ENCODE assay signal across 31 cellular contexts in genomic region chr7:100024020-100024619, GRCh38. TPM values are rescaled to one million over a fixed set of nuclear protein-coding genes. Genes with fewer than 3 reads are reported as not detected.
"Had no signal": no experiment of that assay in that cellular context is flagged by ENCODE, and none has a peak within 500 bp of the region (broad histone marks: within the 10 kb centered on the region; RNA-seq: fewer than 3 reads in every experiment).

No MANE protein-coding gene starts in this region.

- H3K4me3 Mint-ChIP-seq: activated naive CD8-positive, alpha-beta T cell treated with anti-CD3 and anti-CD28 coated beads for 36 hours; activated T-cell treated with anti-CD3 and anti-CD28 coated beads, Interleukin-2, amount 50 U/mL, for 4 hours; endodermal cell; memory B cell; neural crest cell; stimulated activated naive B cell treated with anti-CD40 and anti-IgM and Interleukin-4, amounts not matched to agents 10 μg/mL and 1 μg/mL and 100 μg/mL, for 72 hours; type B pancreatic cell had no signal

- H3K27ac Mint-ChIP-seq: activated naive CD8-positive, alpha-beta T cell treated with anti-CD3 and anti-CD28 coated beads for 36 hours; endodermal cell; memory B cell; stimulated activated naive B cell treated with anti-CD40 and anti-IgM and Interleukin-4, amounts not matched to agents 10 μg/mL and 1 μg/mL and 100 μg/mL, for 72 hours had no signal

- H3K9me3 ChIP-seq: sigmoid colon, thoracic aorta, vagina had no signal

- H3K27me3 ChIP-seq: cardiac muscle cell, sigmoid colon, vagina had no signal

- ATAC-seq: activated CD4-positive, CD25-positive, alpha-beta regulatory T cell treated with anti-CD3 and anti-CD28 coated beads, Interleukin-2, amount 50 U/mL, for 24 hours; activated T-cell treated with anti-CD3 and anti-CD28 coated beads, Interleukin-2, amount 50 U/mL, for 4 hours; stimulated activated naive B cell treated with anti-CD40 and anti-IgM and Interleukin-4, amounts not matched to agents 10 μg/mL and 1 μg/mL and 100 μg/mL, for 72 hours had no signal

- H3K4me3 ChIP-seq: cardiac muscle cell, sigmoid colon, smooth muscle cell, thoracic aorta, vagina had no signal

- H3K27ac ChIP-seq: cardiac muscle cell, sigmoid colon, thoracic aorta, VCaP had no signal

- H3K9me3 Mint-ChIP-seq: activated naive CD8-positive, alpha-beta T cell treated with anti-CD3 and anti-CD28 coated beads for 36 hours; activated T-cell treated with anti-CD3 and anti-CD28 coated beads, Interleukin-2, amount 50 U/mL, for 4 hours; endodermal cell; memory B cell; neural crest cell; stimulated activated naive B cell treated with anti-CD40 and anti-IgM and Interleukin-4, amounts not matched to agents 10 μg/mL and 1 μg/mL and 100 μg/mL, for 72 hours; type B pancreatic cell had no signal

- DNase-seq: activated CD4-positive, alpha-beta T cell treated with anti-CD3 and anti-CD28 coated beads, Interleukin-2, amount 50 U/mL, for 1 hour; activated CD8-positive, alpha-beta memory T cell treated with anti-CD3 and anti-CD28 coated beads for 24 hours; activated CD8-positive, alpha-beta memory T cell treated with anti-CD3 and anti-CD28 coated beads, Interleukin-2, amount 50 U/mL, for 4 hours; activated effector memory CD4-positive, alpha-beta T cell treated with Interleukin-2 at 50 U/mL for 16 hours; activated naive CD8-positive, alpha-beta T cell treated with anti-CD3 and anti-CD28 coated beads for 36 hours; activated T-cell treated with anti-CD3 and anti-CD28 coated beads, Interleukin-2, amount 50 U/mL, for 4 hours; amniotic stem cell; cortex of kidney; endodermal cell; glutamatergic neuron; hippocampal formation; occipital lobe; sigmoid colon; stimulated activated CD4-positive, alpha-beta T cell treated with anti-CD3 and anti-CD28 coated beads, Interleukin-15, amount 100 ng/mL, for 24 hours; stimulated activated CD4-positive, alpha-beta T cell treated with anti-CD3 and anti-CD28 coated beads, Interleukin-2, amount 100 ng/mL, for 48 hours; stimulated activated CD8-positive, alpha-beta memory T cell treated with anti-CD3 and anti-CD28 coated beads, Interleukin-4, amount 100 ng/mL, for 48 hours; stimulated activated naive B cell treated with anti-CD40 and anti-IgM and Interleukin-4, amounts not matched to agents 10 μg/mL and 1 μg/mL and 100 μg/mL, for 72 hours had no signal

- H3K27me3 Mint-ChIP-seq: activated naive CD8-positive, alpha-beta T cell treated with anti-CD3 and anti-CD28 coated beads for 36 hours; memory B cell; stimulated activated naive B cell treated with anti-CD40 and anti-IgM and Interleukin-4, amounts not matched to agents 10 μg/mL and 1 μg/mL and 100 μg/mL, for 72 hours; type B pancreatic cell had no signal

RNA-seq across cellular contexts. Expression of gene AZGP1, which starts 48.3 kb away (rescaled TPM):
- total RNA-seq: activated naive CD8-positive, alpha-beta T cell treated with anti-CD3 and anti-CD28 coated beads for 36 hours; cardiac muscle cell; endodermal cell; epithelial cell of proximal tubule; frontal cortex; mononuclear cell; neural crest cell; occipital lobe; renal cortical epithelial cell; T-helper 2 cell treated with Interferon-gamma antibody and Interleukin-4, amounts not matched to agents 100 ng/mL and 5 ng/mL, for 36 hours had no signal
- polyA plus RNA-seq: cardiac muscle cell, smooth muscle cell had no signal
